ENCODE assay signal across 8 cellular contexts in genomic region chr19:32570081-32570785, GRCh38. TPM values are rescaled to one million over a fixed set of nuclear protein-coding genes. Genes with fewer than 3 reads are reported as not detected.
A peak's percentile ranks its signal among the peaks of the same experiment; 100 is the strongest.
DNase-seq lines count a peak whose midpoint lies in the region; ATAC-seq, FAIRE-seq and TF ChIP-seq lines count a peak whose summit lies in the region.

No MANE protein-coding gene starts in this region.

- no peaks in the 10 kb centered on the region for H3K4me1 ChIP-seq in kidney (ENCODE audit: control insufficient read depth in 1 of 2, insufficient read depth in 1 of 2, low read depth in 1 of 2, low read length in 2 of 2)

- TF ChIP-seq CTCF in cardiac fibroblast (IDR thresholded peaks at IDR 0.05; ENCODE audit: low read depth, low read length) = peak; percentile 68
- peak; percentile 51 for TF ChIP-seq CTCF in kidney (IDR thresholded peaks at IDR 0.05; ENCODE audit: borderline replicate concordance, extremely low read depth, insufficient read depth)

- H3K27me3 Mint-ChIP-seq in T-helper 17 cell = peaks cover 20% of the 10 kb centered on the region

- no peaks in the 10 kb centered on the region for H3K9me3 ChIP-seq in T-helper 17 cell (ENCODE audit: control insufficient read depth, low read length, poor library complexity, severe bottlenecking)
- no peaks in the 10 kb centered on the region for H3K9me3 ChIP-seq in kidney (ENCODE audit: control insufficient read depth in 1 of 2, low read length in 2 of 2)

- H3K36me3 ChIP-seq in kidney (ENCODE audit: control insufficient read depth in 1 of 2, insufficient read depth in 2 of 2, low read length in 2 of 2) = no peaks in the 10 kb centered on the region

- H3K27ac Mint-ChIP-seq in T-helper 17 cell = no peak overlapping the region

- H3K36me3 Mint-ChIP-seq in T-helper 17 cell (ENCODE audit: low read depth) = peaks cover 2% of the 10 kb centered on the region

- no peak overlapping the region for H3K9ac ChIP-seq in kidney (ENCODE audit: low read length in 2 of 2)

- no peak for FAIRE-seq in kidney (lab: Jason Lieb, UNC)

- ATAC-seq in T-helper 17 cell (peak; percentile 85), HG03095 (IDR thresholded peaks at IDR 0.05; ENCODE audit: unreplicated experiment) (no peak)

- peak; percentile 14 to 58 (median 46) for DNase-seq in stimulated activated naive CD4-positive, alpha-beta T cell (lab: John Stamatoyannopoulos, UW)
- DNase-seq in stimulated activated naive CD4-positive, alpha-beta T cell treated with Interleukin-2 at 50 U/mL for 16 hours (lab: John Stamatoyannopoulos, UW) = no peak
- DNase-seq in NCI-H146 (lab: John Stamatoyannopoulos, UW) (peak; percentile 75), T-helper 17 cell (peak in 2 of 3 donors; percentile 21 to 45), cardiac fibroblast (ENCODE audit: low read depth in 2 of 2) (peak; percentile 71 to 72), kidney (no peak)
- peak; percentile 13 to 23 for DNase-seq in stimulated activated CD4-positive, alpha-beta T cell treated with anti-CD3 and anti-CD28 coated beads, Interleukin-4, amount 100 ng/mL, for 4 hours

- H3K27ac ChIP-seq in kidney (ENCODE audit: low read depth in 2 of 2, low read length in 2 of 2) = no peak overlapping the region

- no peak overlapping the region for H3K4me3 ChIP-seq in cardiac fibroblast (replicated peaks in 1 of 2; ENCODE audit: low read depth in 2 of 2, low read length in 2 of 2)
- H3K4me3 ChIP-seq in kidney (ENCODE audit: low read length in 2 of 2) = no peak overlapping the region

- intact Hi-C loops in kidney (cut with DNase I) = no loop called here

- H3K4me3 Mint-ChIP-seq in T-helper 17 cell = no peak overlapping the region

- peaks cover 11% of the 10 kb centered on the region for H3K4me1 Mint-ChIP-seq in T-helper 17 cell

RNA-seq across cellular contexts. Expression of gene PDCD5, which starts 10.8 kb away (rescaled TPM):
- 10 to 100 TPM; 28.4 to 34.5 TPM for total RNA-seq in T-helper 17 cell
- total RNA-seq in kidney = 62.6 TPM
- polyA plus RNA-seq in kidney (ENCODE audit: insufficient read depth, low read depth, low replicate concordance) = 116 TPM

Comparison
In these comparisons a context has a peak if more than half of its experiments do, and no peak if none do; other contexts are left out.
1. DNase-seq: peak in stimulated activated naive CD4-positive, alpha-beta T cell (6 of 6), NCI-H146 (single experiment), T-helper 17 cell (2 of 3), cardiac fibroblast (2 of 2) and stimulated activated CD4-positive, alpha-beta T cell treated with anti-CD3 and anti-CD28 coated beads, Interleukin-4, amount 100 ng/mL, for 4 hours (2 of 2); none in stimulated activated naive CD4-positive, alpha-beta T cell treated with Interleukin-2 at 50 U/mL for 16 hours (single experiment) and kidney (single experiment).